In genomic region chr3:195209083-195209835, GRCh38 we compare ENCODE assay signal across 10 cellular contexts.
A peak's percentile ranks its signal among the peaks of the same experiment; 100 is the strongest.
DNase-seq lines count a peak whose midpoint lies in the region; ATAC-seq, FAIRE-seq and TF ChIP-seq lines count a peak whose summit lies in the region.
"Had no signal": no experiment of that assay in that cellular context is flagged by ENCODE, and none has a peak within 500 bp of the region (broad histone marks: within the 10 kb centered on the region; RNA-seq: fewer than 3 reads in every experiment).

No MANE protein-coding gene starts in this region.

- H3K4me1 Mint-ChIP-seq in nephron, result peaks cover 54% of the 10 kb centered on the region
- peaks cover 35% of the 10 kb centered on the region for H3K4me1 Mint-ChIP-seq in type B pancreatic cell (ENCODE audit: unreplicated experiment)
- peaks cover 18% of the 10 kb centered on the region for H3K4me1 Mint-ChIP-seq in CD8-positive, alpha-beta T cell (ENCODE audit: low read depth)

- H3K9me3 Mint-ChIP-seq in nephron (peaks cover 8% of the 10 kb centered on the region), type B pancreatic cell (peaks cover 4% of the 10 kb centered on the region)
- no peaks in the 10 kb centered on the region for H3K9me3 Mint-ChIP-seq in CD8-positive, alpha-beta T cell

- CTCF ChIA-PET in CD8-positive, alpha-beta T cell (lab: Charles Lee), result no interaction called here

- H3K27ac Mint-ChIP-seq in nephron (peak overlapping the region; percentile 98 to 100 (median 100)), type B pancreatic cell (peak overlapping the region; percentile 58)
- no peak overlapping the region for H3K27ac Mint-ChIP-seq in CD8-positive, alpha-beta T cell
- H3K27ac Mint-ChIP-seq: activated naive CD4-positive, alpha-beta T cell treated with anti-CD3 and anti-CD28 coated beads, Interleukin-2, amount 10 ng/mL, durations not matched to agents 7 days and 5 days had no signal

- H3K9me3 ChIP-seq in SJSA1 (replicated peaks), result no peaks in the 10 kb centered on the region
- H3K9me3 ChIP-seq in CD8-positive, alpha-beta T cell (ENCODE audit: low read length), result no peaks in the 10 kb centered on the region

- TF ChIP-seq POLR2A in H54 (IDR thresholded peaks at IDR 0.05; ENCODE audit: low read depth, low read length), result no peak

- peaks cover 4% of the 10 kb centered on the region for H3K27me3 Mint-ChIP-seq in nephron (ENCODE audit: low read depth)
- no peaks in the 10 kb centered on the region for H3K27me3 Mint-ChIP-seq in type B pancreatic cell
- no peaks in the 10 kb centered on the region for H3K27me3 Mint-ChIP-seq in CD8-positive, alpha-beta T cell (ENCODE audit: low read depth)
- H3K27me3 Mint-ChIP-seq: activated naive CD4-positive, alpha-beta T cell treated with anti-CD3 and anti-CD28 coated beads, Interleukin-2, amount 10 ng/mL, durations not matched to agents 7 days and 5 days had no signal

- H3K27me3 ChIP-seq in SJSA1 (replicated peaks), result no peaks in the 10 kb centered on the region
- H3K27me3 ChIP-seq in CD8-positive, alpha-beta T cell (ENCODE audit: insufficient read depth, low read length), result no peaks in the 10 kb centered on the region

- H3K4me3 ChIP-seq in SJSA1, result no peak overlapping the region
- no peak overlapping the region for H3K4me3 ChIP-seq in CD8-positive, alpha-beta T cell (ENCODE audit: low read depth, low read length)

- H3K36me3 Mint-ChIP-seq in nephron (ENCODE audit: low read depth), result peaks cover 14% of the 10 kb centered on the region
- peaks cover 9% of the 10 kb centered on the region for H3K36me3 Mint-ChIP-seq in type B pancreatic cell
- no peaks in the 10 kb centered on the region for H3K36me3 Mint-ChIP-seq in CD8-positive, alpha-beta T cell
- H3K36me3 Mint-ChIP-seq: activated naive CD4-positive, alpha-beta T cell treated with anti-CD3 and anti-CD28 coated beads, Interleukin-2, amount 10 ng/mL, durations not matched to agents 7 days and 5 days had no signal

- no peaks in the 10 kb centered on the region for H3K36me3 ChIP-seq in SJSA1
- H3K36me3 ChIP-seq in CD8-positive, alpha-beta T cell (ENCODE audit: insufficient read depth, low read length), result no peaks in the 10 kb centered on the region

- DNase-seq in SJSA1 (ENCODE audit: low read depth in 1 of 2, low spot score in 2 of 2) (no peak), fibroblast of gingiva (ENCODE audit: low read depth) (peak; percentile 19), type B pancreatic cell (ENCODE audit: extremely low spot score, unreplicated experiment) (peak; percentile 62), H54 (ENCODE audit: insufficient read length, low spot score) (no peak), anterior cingulate cortex (lab: John Stamatoyannopoulos, UW) (no peak)
- DNase-seq in CD8-positive, alpha-beta T cell, result no peak
- DNase-seq: activated naive CD4-positive, alpha-beta T cell treated with anti-CD3 and anti-CD28 coated beads, Interleukin-2, amount 10 ng/mL, durations not matched to agents 7 days and 5 days; GF-D8; NCI-H69 had no signal

- TF ChIP-seq CTCF in nephron (IDR thresholded peaks at IDR 0.05; ENCODE audit: unreplicated experiment in 3 of 3) (no peak), type B pancreatic cell (conservative IDR thresholded peaks at IDR 0.05) (no peak)
- no peak for TF ChIP-seq CTCF in CD8-positive, alpha-beta T cell (IDR thresholded peaks at IDR 0.05)

- FAIRE-seq in H54 (lab: Jason Lieb, UNC), result no peak

- POLR2A ChIA-PET in CD8-positive, alpha-beta T cell (lab: Charles Lee), result interaction anchor here (0.7 kb wide), 1 partner anchor 17 kb away, joined by 3 read pairs; no protein-coding TSS in a partner anchor

- H3K4me3 Mint-ChIP-seq in nephron (peak overlapping the region in 2 of 3 experiments; percentile 52 to 78), type B pancreatic cell (no peak overlapping the region)
- H3K4me3 Mint-ChIP-seq in CD8-positive, alpha-beta T cell, result no peak overlapping the region
- H3K4me3 Mint-ChIP-seq: activated naive CD4-positive, alpha-beta T cell treated with anti-CD3 and anti-CD28 coated beads, Interleukin-2, amount 10 ng/mL, durations not matched to agents 7 days and 5 days had no signal

- H3K27ac ChIP-seq in SJSA1, result peak overlapping the region; percentile 73
- H3K27ac ChIP-seq in CD8-positive, alpha-beta T cell (ENCODE audit: low read depth, low read length), result no peak overlapping the region

- no peak for ATAC-seq in CD8-positive, alpha-beta T cell

- intact Hi-C loops in CD8-positive, alpha-beta T cell (cut with DNase I, micrococcal nuclease), result no loop called here

- peaks cover 51% of the 10 kb centered on the region for H3K4me1 ChIP-seq in SJSA1 (replicated peaks)
- no peaks in the 10 kb centered on the region for H3K4me1 ChIP-seq in CD8-positive, alpha-beta T cell (ENCODE audit: insufficient read depth, low read length)

Comparison
In these comparisons a context has a peak if more than half of its experiments do, and no peak if none do; other contexts are left out.
1. DNase-seq: peak in fibroblast of gingiva (single experiment) and type B pancreatic cell (single experiment); none in SJSA1 (0 of 2), H54 (single experiment), anterior cingulate cortex (0 of 58) and CD8-positive, alpha-beta T cell (0 of 7).
2. H3K4me3 Mint-ChIP-seq: peak in nephron (2 of 3); none in type B pancreatic cell (single experiment) and CD8-positive, alpha-beta T cell (single experiment).